ENCODE assay signal across 18 cellular contexts in the genomic region with DNA sequence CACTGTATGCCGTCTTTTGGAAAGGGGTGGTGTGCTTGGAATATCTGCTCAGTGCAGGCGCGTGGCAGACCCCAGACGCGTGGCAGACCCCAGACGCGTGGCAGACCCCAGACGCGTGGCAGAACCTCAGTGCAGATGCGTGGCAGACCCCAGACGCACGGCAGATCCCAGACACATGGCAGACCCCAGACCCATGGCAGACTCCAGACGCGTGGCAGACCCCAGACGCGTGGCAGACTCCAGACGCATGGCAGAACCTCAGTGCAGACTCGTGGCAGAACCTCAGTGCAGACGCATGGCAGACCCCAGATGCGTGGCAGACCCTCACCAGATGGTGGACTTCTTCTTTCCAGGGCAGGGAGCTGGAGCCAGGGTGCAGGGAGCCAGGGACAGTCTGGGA. TPM values are rescaled to one million over a fixed set of nuclear protein-coding genes. Genes with fewer than 3 reads are reported as not detected.
DNase-seq lines count a peak whose midpoint lies in the region; ATAC-seq and TF ChIP-seq lines count a peak whose summit lies in the region.
"Had no signal": no experiment of that assay in that cellular context is flagged by ENCODE, and none has a peak within 500 bp of the region (broad histone marks: within the 10 kb centered on the region; RNA-seq: fewer than 3 reads in every experiment).

No MANE protein-coding gene starts in this region.

- 82 to 94% (median 88%) methylated on average over 14 to 20 of the region's 20 CpGs for WGBS in spleen, 5 donors

- H3K9me3 ChIP-seq in BE2C (no peaks in the 10 kb centered on the region), spleen (no peaks in the 10 kb centered on the region)
- H3K9me3 ChIP-seq: Peyer's patch, SK-N-SH had no signal

- 0 out of 2 replicates have a peak, but pooled peaks cover 6% of the 10 kb centered on the region for H3K4me1 ChIP-seq in BE2C
- no peaks in the 10 kb centered on the region for H3K4me1 ChIP-seq in spleen
- H3K4me1 ChIP-seq: Peyer's patch had no signal

- DNase-seq in BE2C (no peak), SK-N-DZ (ENCODE audit: low spot score) (peak; percentile 35), islet precursor cell (peak; percentile 49), spleen (peak; percentile 50), head of caudate nucleus (no peak), hippocampal formation (lab: John Stamatoyannopoulos, UW) (no peak)
- DNase-seq: CD4-positive, CD25-positive, alpha-beta regulatory T cell; HCEC 1CT; IMR-90; NCI-H1048; NCI-H1694; NCI-H226; NCI-H510A; SHP77 treated with DMSO at 0.1 percent for 48 hours; SK-N-SH had no signal

- intact Hi-C loops in spleen (cut with DNase I; ENCODE audit: low total_unique reads) (no loop called here), head of caudate nucleus (cut with DNase I) (no loop called here)

- no peak overlapping the region for H3K27ac ChIP-seq in spleen
- H3K27ac ChIP-seq: 22Rv1, Peyer's patch had no signal

- H3K4me3 ChIP-seq in BE2C (ENCODE audit: low read depth, low read length) = peak overlapping the region; percentile 52
- H3K4me3 ChIP-seq in spleen = no peak overlapping the region

- no peak for ATAC-seq in HG03025 (IDR thresholded peaks at IDR 0.05; ENCODE audit: low FRiP score, unreplicated experiment)

- no peaks in the 10 kb centered on the region for H3K36me3 ChIP-seq in BE2C
- no peaks in the 10 kb centered on the region for H3K36me3 ChIP-seq in spleen
- H3K36me3 ChIP-seq: Peyer's patch had no signal

- no peak for TF ChIP-seq POLR2A in spleen (IDR thresholded peaks at IDR 0.05)

- TF ChIP-seq CTCF in BE2C (IDR thresholded peaks at IDR 0.05; ENCODE audit: low read depth, low read length) (no peak), spleen (IDR thresholded peaks at IDR 0.05 in 8 of 11, conservative IDR thresholded peaks at IDR 0.05 in 3 of 11) (no peak)

- H3K27me3 ChIP-seq in BE2C (peaks cover 5% of the 10 kb centered on the region; the same call in 1 of the 2 replicates), spleen (replicated peaks in 1 of 7) (peaks cover 0 to 61% (median 0%) of the 10 kb centered on the region in 7 donors)
- H3K27me3 ChIP-seq: Peyer's patch had no signal

RNA-seq across cellular contexts. Expression of a gene that starts 0.6 kb away (rescaled TPM):
- polyA plus RNA-seq in BE2C (2012; ENCODE audit: insufficient read depth, insufficient read length, low read depth) = 0.09 TPM
- under 0.01 TPM in 1 of 2 replicates, not detected in the other for polyA plus RNA-seq in SK-N-DZ (2014; cell fraction: cytosol; rRNA removed)
- 0.13 and 1.1 TPM in 2 replicates for polyA plus RNA-seq in SK-N-DZ (2014; cell fraction: nucleus; rRNA removed)
- not detected for total RNA-seq in spleen
- polyA plus RNA-seq in spleen = under 1 TPM in 2 of 3 donors, not detected in 1; 0.02 to 0.03 TPM
- total RNA-seq: CD4-positive, CD25-positive, alpha-beta regulatory T cell; IMR-90 had no signal
- polyA plus RNA-seq: CD4-positive, CD25-positive, alpha-beta regulatory T cell; IMR-90 had no signal

Comparison
In these comparisons a context has a peak if more than half of its experiments do, and no peak if none do; other contexts are left out.
1. DNase-seq: peak in SK-N-DZ (single experiment), islet precursor cell (single experiment) and spleen (single experiment); none in BE2C (single experiment), head of caudate nucleus (0 of 42) and hippocampal formation (0 of 2).